In the genomic region with DNA sequence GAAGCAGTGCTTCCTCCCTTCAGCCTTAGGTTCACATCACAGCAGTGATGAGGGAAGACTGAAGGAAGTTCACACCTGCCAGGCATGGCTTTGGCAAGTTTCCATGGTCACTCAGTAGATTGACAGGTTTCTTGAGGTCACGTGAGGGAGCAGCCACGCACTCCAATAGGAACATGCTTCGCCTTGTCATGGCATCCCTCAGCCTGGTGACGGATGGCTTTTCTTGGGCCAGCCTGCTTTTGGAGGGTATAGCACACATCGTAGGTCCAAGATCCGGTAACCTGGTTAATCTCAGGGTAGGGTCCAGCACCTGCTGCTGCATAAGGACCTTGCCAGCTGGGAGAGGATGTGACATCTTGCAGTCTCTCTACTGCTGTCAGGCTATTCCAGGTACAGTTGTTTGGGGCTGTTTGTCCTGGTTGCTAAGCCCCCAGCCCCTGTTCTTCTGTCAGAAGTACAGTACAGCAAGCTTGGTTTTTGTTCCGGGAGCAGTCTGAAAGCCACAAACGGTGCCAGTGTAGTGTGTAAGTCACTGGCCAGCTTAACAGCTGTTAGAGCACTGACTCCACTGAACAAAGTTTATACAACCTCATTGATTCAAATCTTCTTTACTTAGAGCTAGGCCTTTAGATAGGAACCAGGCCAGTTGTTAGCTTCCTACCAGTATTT, we compare ENCODE assay signal across 19 cellular contexts. TPM values are rescaled to one million over a fixed set of nuclear protein-coding genes. Genes with fewer than 3 reads are reported as not detected.
DNase-seq lines count a peak whose midpoint lies in the region; ATAC-seq and TF ChIP-seq lines count a peak whose summit lies in the region.
"Had no signal": no experiment of that assay in that cellular context is flagged by ENCODE, and none has a peak within 500 bp of the region (broad histone marks: within the 10 kb centered on the region; RNA-seq: fewer than 3 reads in every experiment).

No MANE protein-coding gene starts in this region.

- H3K27ac Mint-ChIP-seq in activated CD8-positive, alpha-beta T cell treated with anti-CD3 and anti-CD28 coated beads for 36 hours = peak overlapping the region; percentile 92
- no peak overlapping the region for H3K27ac Mint-ChIP-seq in activated CD8-positive, alpha-beta T cell treated with anti-CD3 and anti-CD28 coated beads, Interleukin-2, amount 10 ng/mL, durations not matched to agents 7 days and 5 days
- H3K27ac Mint-ChIP-seq in T-helper 17 cell = peak overlapping the region; percentile 94
- peak overlapping the region; percentile 87 to 97 (median 96) for H3K27ac Mint-ChIP-seq in immature natural killer cell

- H3K36me3 Mint-ChIP-seq in activated CD8-positive, alpha-beta T cell treated with anti-CD3 and anti-CD28 coated beads for 36 hours (ENCODE audit: low read depth) = peaks cover 54% of the 10 kb centered on the region
- peaks cover 61% of the 10 kb centered on the region for H3K36me3 Mint-ChIP-seq in activated CD8-positive, alpha-beta T cell treated with anti-CD3 and anti-CD28 coated beads, Interleukin-2, amount 10 ng/mL, durations not matched to agents 7 days and 5 days (ENCODE audit: low read depth)
- H3K36me3 Mint-ChIP-seq in T-helper 17 cell (ENCODE audit: low read depth) (peaks cover 14% of the 10 kb centered on the region), immature natural killer cell (peaks cover 22 to 29% (median 22%) of the 10 kb centered on the region in 3 donors)

- H3K4me3 Mint-ChIP-seq in activated CD8-positive, alpha-beta T cell treated with anti-CD3 and anti-CD28 coated beads for 36 hours = no peak overlapping the region
- H3K4me3 Mint-ChIP-seq in activated CD8-positive, alpha-beta T cell treated with anti-CD3 and anti-CD28 coated beads, Interleukin-2, amount 10 ng/mL, durations not matched to agents 7 days and 5 days = no peak overlapping the region
- H3K4me3 Mint-ChIP-seq in T-helper 17 cell (peak overlapping the region; percentile 95), immature natural killer cell (peak overlapping the region in 4 of 5 donors; percentile 13 to 91 (median 82))

- peak overlapping the region; percentile 44 for H3K27ac ChIP-seq in rectal smooth muscle tissue (ENCODE audit: low read depth, low read length)
- H3K27ac ChIP-seq: cardiac muscle cell, ovary had no signal

- peaks cover 85% of the 10 kb centered on the region for H3K4me1 Mint-ChIP-seq in activated CD8-positive, alpha-beta T cell treated with anti-CD3 and anti-CD28 coated beads for 36 hours (ENCODE audit: low read depth)
- peaks cover 72% of the 10 kb centered on the region for H3K4me1 Mint-ChIP-seq in activated CD8-positive, alpha-beta T cell treated with anti-CD3 and anti-CD28 coated beads, Interleukin-2, amount 10 ng/mL, durations not matched to agents 7 days and 5 days (ENCODE audit: low read depth)
- H3K4me1 Mint-ChIP-seq in T-helper 17 cell (peaks cover 71% of the 10 kb centered on the region), immature natural killer cell (peaks cover 77 to 89% of the 10 kb centered on the region in 2 donors)

- H3K9me3 Mint-ChIP-seq in activated CD8-positive, alpha-beta T cell treated with anti-CD3 and anti-CD28 coated beads for 36 hours = no peaks in the 10 kb centered on the region
- H3K9me3 Mint-ChIP-seq in activated CD8-positive, alpha-beta T cell treated with anti-CD3 and anti-CD28 coated beads, Interleukin-2, amount 10 ng/mL, durations not matched to agents 7 days and 5 days (ENCODE audit: insufficient read depth) = no peaks in the 10 kb centered on the region
- no peaks in the 10 kb centered on the region for H3K9me3 Mint-ChIP-seq in immature natural killer cell

- H3K36me3 ChIP-seq in rectal smooth muscle tissue (ENCODE audit: control insufficient read depth, insufficient read depth, low read length) = peaks cover 18% of the 10 kb centered on the region
- H3K36me3 ChIP-seq: cardiac muscle cell, ovary had no signal

- DNase-seq in activated CD8-positive, alpha-beta T cell treated with anti-CD3 and anti-CD28 coated beads for 36 hours = no peak
- no peak for DNase-seq in activated CD8-positive, alpha-beta T cell treated with anti-CD3 and anti-CD28 coated beads, Interleukin-2, amount 10 ng/mL, durations not matched to agents 7 days and 5 days
- DNase-seq in T-helper 17 cell (no peak), immature natural killer cell (no peak), AG20443 (ENCODE audit: low spot score) (no peak)
- DNase-seq: activated CD4-positive, alpha-beta T cell treated with anti-CD3 and anti-CD28 coated beads, Interleukin-2, amount 50 U/mL, for 48 hours; activated gamma-delta T cell treated with Interleukin-2 at 50 U/mL for 16 hours; Caco-2; HCEC 1CT; mesendoderm; NCI-H1105 treated with DMSO at 0.1 percent for 48 hours; NCI-H2227 treated with DMSO at 0.1 percent for 48 hours; ovary; Right ventricle myocardium superior; T-helper 9 cell had no signal

- CTCF ChIA-PET in activated CD8-positive, alpha-beta T cell treated with anti-CD3 and anti-CD28 coated beads for 36 hours (lab: Charles Lee) = interaction anchor here (1.1 to 32.0 kb wide), 5 partner anchors 7 to 50 kb away, joined by 3 to 595 read pairs (median 5); a partner anchor contains a TSS
- CTCF ChIA-PET in activated CD8-positive, alpha-beta T cell treated with anti-CD3 and anti-CD28 coated beads, Interleukin-2, amount 10 ng/mL, durations not matched to agents 7 days and 5 days (lab: Charles Lee) = interaction anchor here (1.3 to 10.1 kb wide), 2 partner anchors 12 to 17 kb away, joined by 11 to 220 read pairs; no protein-coding TSS in a partner anchor

- intact Hi-C loops in activated CD8-positive, alpha-beta T cell treated with anti-CD3 and anti-CD28 coated beads for 36 hours (cut with micrococcal nuclease) = no loop called here

- POLR2A ChIA-PET in activated CD8-positive, alpha-beta T cell treated with anti-CD3 and anti-CD28 coated beads for 36 hours (lab: Charles Lee) = interaction anchor here (0.8 to 6.2 kb wide), 5 partner anchors 9 to 70 kb away, joined by 3 to 43 read pairs (median 4); no protein-coding TSS in a partner anchor
- POLR2A ChIA-PET in activated CD8-positive, alpha-beta T cell treated with anti-CD3 and anti-CD28 coated beads, Interleukin-2, amount 10 ng/mL, durations not matched to agents 7 days and 5 days (lab: Charles Lee) = no interaction called here

- no peaks in the 10 kb centered on the region for H3K27me3 ChIP-seq in rectal smooth muscle tissue (ENCODE audit: control insufficient read depth, insufficient read depth, low read length)
- H3K27me3 ChIP-seq: cardiac muscle cell, ovary had no signal

- H3K9me3 ChIP-seq in T-helper 17 cell (ENCODE audit: control insufficient read depth, low read length, poor library complexity, severe bottlenecking) = no peaks in the 10 kb centered on the region
- H3K9me3 ChIP-seq: Caco-2, ovary had no signal

- no peak overlapping the region for H3K9ac ChIP-seq in rectal smooth muscle tissue (ENCODE audit: low read length)

- ATAC-seq in activated CD8-positive, alpha-beta T cell treated with anti-CD3 and anti-CD28 coated beads for 36 hours = no peak
- ATAC-seq in activated CD8-positive, alpha-beta T cell treated with anti-CD3 and anti-CD28 coated beads, Interleukin-2, amount 10 ng/mL, durations not matched to agents 7 days and 5 days = no peak
- peak; percentile 8 for ATAC-seq in T-helper 17 cell
- ATAC-seq in GM18907 (IDR thresholded peaks at IDR 0.05; ENCODE audit: unreplicated experiment) = no peak
- ATAC-seq in GM18517 (IDR thresholded peaks at IDR 0.05; ENCODE audit: unreplicated experiment) = no peak

- no peak for TF ChIP-seq CTCF in activated CD8-positive, alpha-beta T cell treated with anti-CD3 and anti-CD28 coated beads for 36 hours (IDR thresholded peaks at IDR 0.05)

- no peaks in the 10 kb centered on the region for H3K27me3 Mint-ChIP-seq in activated CD8-positive, alpha-beta T cell treated with anti-CD3 and anti-CD28 coated beads for 36 hours
- H3K27me3 Mint-ChIP-seq in activated CD8-positive, alpha-beta T cell treated with anti-CD3 and anti-CD28 coated beads, Interleukin-2, amount 10 ng/mL, durations not matched to agents 7 days and 5 days (ENCODE audit: low read depth) = no peaks in the 10 kb centered on the region
- no peaks in the 10 kb centered on the region for H3K27me3 Mint-ChIP-seq in T-helper 17 cell
- peaks cover 0 to 5% (median 0%) of the 10 kb centered on the region in 3 donors for H3K27me3 Mint-ChIP-seq in immature natural killer cell (ENCODE audit: low read depth in 3 of 3)

- H3K4me1 ChIP-seq in rectal smooth muscle tissue (ENCODE audit: control insufficient read depth, insufficient read depth, low read length) = peaks cover 24% of the 10 kb centered on the region
- H3K4me1 ChIP-seq: Caco-2 had no signal

- no peak overlapping the region for H3K4me3 ChIP-seq in rectal smooth muscle tissue (ENCODE audit: low read length)
- H3K4me3 ChIP-seq: cardiac muscle cell, ovary had no signal

RNA-seq across cellular contexts. Expression of a gene that starts 42.3 kb away (rescaled TPM):
- total RNA-seq in activated CD8-positive, alpha-beta T cell treated with anti-CD3 and anti-CD28 coated beads for 36 hours = 100 to 1,000 TPM; 110 to 113 TPM
- 10 to 100 TPM; 81.2 to 86.3 TPM for total RNA-seq in activated CD8-positive, alpha-beta T cell treated with anti-CD3 and anti-CD28 coated beads, Interleukin-2, amount 10 ng/mL, durations not matched to agents 7 days and 5 days
- total RNA-seq in T-helper 17 cell = 10 to 100 TPM; 91.3 to 97.3 TPM
- 100 to 1,000 TPM in 2 of 3 donors, 10 to 100 TPM in 1; 92.3 to 161 (median 124) TPM for polyA plus RNA-seq in immature natural killer cell

Comparison
In these comparisons a context has a peak if more than half of its experiments do, and no peak if none do; other contexts are left out.
1. H3K4me3 Mint-ChIP-seq: peak in T-helper 17 cell (single experiment) and immature natural killer cell (4 of 5); none in activated CD8-positive, alpha-beta T cell treated with anti-CD3 and anti-CD28 coated beads for 36 hours (single experiment) and activated CD8-positive, alpha-beta T cell treated with anti-CD3 and anti-CD28 coated beads, Interleukin-2, amount 10 ng/mL, durations not matched to agents 7 days and 5 days (single experiment).